In the genomic region with DNA sequence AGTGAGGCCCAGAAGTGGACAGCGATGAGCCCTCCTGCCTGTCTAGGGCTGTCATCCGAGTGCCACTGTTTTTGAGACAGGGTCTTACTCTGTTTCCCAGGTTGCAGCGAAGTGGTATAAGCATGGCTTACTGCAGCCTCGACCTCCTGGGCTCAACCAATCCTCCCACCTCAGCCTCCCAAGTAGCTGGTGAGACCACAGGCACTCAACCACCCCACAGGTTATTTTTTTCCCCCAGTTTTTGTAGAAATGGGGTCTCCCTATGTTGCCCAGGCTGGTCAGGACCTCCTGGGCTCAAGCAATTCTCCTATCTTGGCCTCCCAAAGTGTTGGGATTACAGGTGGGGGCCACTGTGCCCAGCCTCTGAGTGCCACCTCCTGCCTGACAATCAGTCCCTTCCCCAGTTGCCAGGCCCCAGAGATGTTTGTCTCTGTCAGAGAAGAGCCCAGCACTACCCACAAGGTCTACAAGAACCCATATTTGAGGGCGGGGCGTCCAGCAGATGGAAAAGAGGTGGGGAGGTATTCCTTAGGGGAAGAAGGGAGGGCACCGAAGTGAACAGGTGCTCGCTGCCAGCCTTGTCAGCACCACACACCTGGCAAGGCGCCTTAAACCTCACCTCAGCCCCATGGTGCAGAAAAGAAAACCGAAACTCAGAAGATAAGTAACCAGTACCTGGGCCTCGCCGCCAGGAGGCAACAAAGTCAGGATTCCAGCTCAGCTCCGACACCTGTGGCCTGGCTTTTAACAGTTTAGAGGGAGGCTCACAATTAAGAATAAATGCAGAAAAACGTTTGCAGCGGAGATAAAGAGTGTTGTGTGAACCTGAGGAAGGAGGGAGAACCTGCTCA, we compare ENCODE assay signal across 1 cellular context.
TF ChIP-seq lines count a peak whose summit lies in the region.

No MANE protein-coding gene starts in this region.

TF ChIP-seq in liver, 16 proteins besides CTCF, POLR2A, EP300 and RAD21 (continued from another document):
- TF ChIP-seq, protein P1, sequence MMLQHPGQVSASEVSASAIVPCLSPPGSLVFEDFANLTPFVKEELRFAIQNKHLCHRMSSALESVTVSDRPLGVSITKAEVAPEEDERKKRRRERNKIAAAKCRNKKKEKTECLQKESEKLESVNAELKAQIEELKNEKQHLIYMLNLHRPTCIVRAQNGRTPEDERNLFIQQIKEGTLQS (IDR thresholded peaks at IDR 0.05), result no peak
- no peak for TF ChIP-seq HNF4A (conservative IDR thresholded peaks at IDR 0.05)
- TF ChIP-seq NR2F2 (IDR thresholded peaks at IDR 0.05), result no peak
TF ChIP-seq in liver: peak in this region for 0.
